Comparison of ENCODE assay signal across 8 cellular contexts in genomic region chr13:49936085-49936942, GRCh38. TPM values are rescaled to one million over a fixed set of nuclear protein-coding genes. Genes with fewer than 3 reads are reported as not detected.
DNase-seq lines count a peak whose midpoint lies in the region; ATAC-seq and TF ChIP-seq lines count a peak whose summit lies in the region.

Gene SPRYD7 (minus strand): TSS chr13:49936340. CDS start chr13:49936235, 105 bp downstream.

- no peaks in the 10 kb centered on the region for H3K9me3 ChIP-seq in duodenal mucosa (ENCODE audit: control insufficient read depth in 1 of 2, low read length in 2 of 2)

- 0 to 1% methylated on average over 25 to 61 of the region's 65 CpGs for WGBS in lower leg skin, 2 donors

- H3K27ac ChIP-seq in duodenal mucosa (ENCODE audit: low read depth, low read length) = peak within 1 kb of the TSS; percentile 86

- peak within 1 kb of the TSS; percentile 95 for H3K4me3 ChIP-seq in duodenal mucosa (ENCODE audit: low read depth in 1 of 2, low read length in 2 of 2)
- H3K4me3 ChIP-seq in lower leg skin (ENCODE audit: low read depth, poor library complexity, severe bottlenecking) = peak within 1 kb of the TSS; percentile 75

- H3K9me3 Mint-ChIP-seq in activated CD4-positive, alpha-beta memory T cell treated with anti-CD3 and anti-CD28 coated beads for 36 hours = no peaks in the 10 kb centered on the region

- H3K9ac ChIP-seq in duodenal mucosa (ENCODE audit: low read depth in 1 of 2, low read length in 2 of 2) = peak within 1 kb of the TSS; percentile 88 to 90

- H3K4me3 Mint-ChIP-seq in activated CD4-positive, alpha-beta memory T cell treated with anti-CD3 and anti-CD28 coated beads for 36 hours = peak within 1 kb of the TSS; percentile 92

- POLR2A ChIA-PET in activated CD4-positive, alpha-beta memory T cell treated with anti-CD3 and anti-CD28 coated beads for 36 hours (lab: Charles Lee) = interaction anchor here (0.6 to 1.7 kb wide), 5 partner anchors 61 to 351 kb away, joined by 3 to 14 read pairs (median 4); partner anchors contain the start of genes KPNA3, RCBTB1 and TRIM13

- DNase-seq in CMK (ENCODE audit: low read depth) (peak; percentile 99), HK-2 (ENCODE audit: unreplicated experiment) (peak; percentile 95), NCI-H82 (lab: John Stamatoyannopoulos, UW) (peak; percentile 99), lower leg skin (ENCODE audit: low spot score in 2 of 2) (peak; percentile 95 to 99)
- DNase-seq in activated CD4-positive, alpha-beta memory T cell treated with anti-CD3 and anti-CD28 coated beads for 36 hours = peak; percentile 97
- peak; percentile 88 to 96 for DNase-seq in stimulated activated CD4-positive, alpha-beta T cell treated with anti-CD3 and anti-CD28 coated beads, Interleukin-4, amount 100 ng/mL, for 4 hours

- peak in 1 of 3 donors; percentile 76 for TF ChIP-seq CTCF in lower leg skin (IDR thresholded peaks at IDR 0.05)

- H3K36me3 ChIP-seq in duodenal mucosa (ENCODE audit: control insufficient read depth in 1 of 2, insufficient read depth in 2 of 2, low read length in 2 of 2) = no peaks in the 10 kb centered on the region

- peak; percentile 96 for ATAC-seq in GM19455 (IDR thresholded peaks at IDR 0.05; ENCODE audit: unreplicated experiment)

- H3K4me1 Mint-ChIP-seq in activated CD4-positive, alpha-beta memory T cell treated with anti-CD3 and anti-CD28 coated beads for 36 hours (ENCODE audit: low read depth) = peaks cover 12% of the 10 kb centered on the region

- peak within 1 kb of the TSS; percentile 77 for H3K27ac Mint-ChIP-seq in activated CD4-positive, alpha-beta memory T cell treated with anti-CD3 and anti-CD28 coated beads for 36 hours

- peaks cover 2% of the 10 kb centered on the region for H3K36me3 Mint-ChIP-seq in activated CD4-positive, alpha-beta memory T cell treated with anti-CD3 and anti-CD28 coated beads for 36 hours

- no peaks in the 10 kb centered on the region for H3K27me3 ChIP-seq in duodenal mucosa (ENCODE audit: control insufficient read depth in 1 of 2, insufficient read depth in 2 of 2, low read length in 2 of 2)

- peaks cover 18 to 19% of the 10 kb centered on the region in 2 donors for H3K4me1 ChIP-seq in duodenal mucosa (ENCODE audit: control insufficient read depth in 1 of 2, insufficient read depth in 2 of 2, low read length in 2 of 2)

- intact Hi-C loops in activated CD4-positive, alpha-beta memory T cell treated with anti-CD3 and anti-CD28 coated beads for 36 hours (cut with micrococcal nuclease) = loop anchor here (1.0 to 5.0 kb wide), 9 partner anchors 61 to 1444 kb away; partner anchors contain the start of genes CAB39L, EBPL, SETDB2 and TRIM13
- intact Hi-C loops in lower leg skin (cut with DNase I; ENCODE audit: low total_unique reads) = no loop called here

- TF ChIP-seq POLR2A in lower leg skin (IDR thresholded peaks at IDR 0.05) = no peak

- H3K27me3 Mint-ChIP-seq in activated CD4-positive, alpha-beta memory T cell treated with anti-CD3 and anti-CD28 coated beads for 36 hours = no peaks in the 10 kb centered on the region

- CTCF ChIA-PET in activated CD4-positive, alpha-beta memory T cell treated with anti-CD3 and anti-CD28 coated beads for 36 hours (lab: Charles Lee) = interaction anchor here (0.6 to 1.4 kb wide), 20 partner anchors 10 to 1133 kb away, joined by 3 to 18 read pairs (median 4); partner anchors contain the start of genes EBPL, KPNA3 and TRIM13

RNA-seq across cellular contexts. Expression of gene SPRYD7, which starts in this region (rescaled TPM):
- total RNA-seq in activated CD4-positive, alpha-beta memory T cell treated with anti-CD3 and anti-CD28 coated beads for 36 hours = 1 to 10 TPM; 4.9 to 5.4 TPM
- total RNA-seq in lower leg skin = 1 to 10 TPM; 6.4 to 9.3 (median 8.1) TPM

Comparison
In these comparisons a context has a peak if more than half of its experiments do, and no peak if none do; other contexts are left out.
1. Peak in every context shown above with its lines: DNase-seq, ATAC-seq, H3K4me3 ChIP-seq and H3K27ac ChIP-seq.